ENCODE assay signal across 12 cellular contexts in the genomic region with DNA sequence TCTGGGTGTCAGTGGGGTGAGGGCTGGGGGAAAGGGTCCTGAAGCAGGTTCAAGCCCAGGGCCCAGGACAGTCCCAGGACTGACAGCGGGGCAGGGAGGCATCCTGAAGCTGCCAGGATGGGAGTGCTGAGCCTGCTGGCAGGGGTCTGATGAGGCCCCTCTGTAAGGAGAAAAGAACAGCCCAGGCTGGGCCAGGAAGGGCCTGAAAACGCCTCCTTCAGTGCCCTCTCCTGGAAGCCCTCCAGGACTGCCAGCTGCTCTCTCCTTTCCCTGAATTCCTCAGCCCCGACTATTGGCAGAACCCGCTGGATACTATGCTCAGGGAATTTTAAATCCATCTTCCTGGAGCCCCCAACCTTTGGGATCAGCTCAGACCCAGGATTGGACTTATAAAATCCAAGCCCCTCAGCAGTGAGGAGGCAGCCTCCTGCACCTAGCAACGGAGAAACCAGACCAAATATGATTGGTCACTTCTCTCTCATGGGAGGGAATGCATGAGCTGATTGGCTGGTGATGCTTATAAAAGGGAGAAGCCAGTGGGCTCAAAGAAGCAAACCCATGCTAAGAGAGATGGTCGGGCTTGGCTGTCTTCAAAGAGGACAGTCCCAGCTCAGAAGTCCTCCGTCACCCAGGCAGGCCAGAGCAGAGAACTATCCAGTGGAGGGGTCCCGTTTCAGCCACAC.
A peak's percentile ranks its signal among the peaks of the same experiment; 100 is the strongest.
DNase-seq lines count a peak whose midpoint lies in the region; ATAC-seq, FAIRE-seq and TF ChIP-seq lines count a peak whose summit lies in the region.
"Had no signal": no experiment of that assay in that cellular context is flagged by ENCODE, and none has a peak within 500 bp of the region (broad histone marks: within the 10 kb centered on the region; RNA-seq: fewer than 3 reads in every experiment).

No MANE protein-coding gene starts in this region.

- no peak overlapping the region for H3K9ac ChIP-seq in kidney (ENCODE audit: low read length in 2 of 2)

- FAIRE-seq in kidney (lab: Jason Lieb, UNC): no peak

- no peak overlapping the region for H3K27ac ChIP-seq in kidney (ENCODE audit: low read depth in 2 of 2, low read length in 2 of 2)

- no peak for ATAC-seq in stimulated activated naive CD8-positive, alpha-beta T cell treated with anti-CD3 and anti-CD28 coated beads, Interleukin-15, Interleukin-2, amounts not matched to agents 100 U/mL and 50 U/mL, for 24 hours

- DNase-seq in NCI-H1694 (lab: John Stamatoyannopoulos, UW) (peak; percentile 9), NCI-H1694 treated with DMSO at 0.1 percent for 48 hours (lab: John Stamatoyannopoulos, UW) (no peak), GM19240 (ENCODE audit: insufficient read length, low spot score) (peak; percentile 48), SW480 (ENCODE audit: low spot score) (peak; percentile 44), kidney (peak; percentile 40), mucosa of gallbladder (ENCODE audit: low spot score) (no peak)
- DNase-seq in effector CD8-positive, alpha-beta T cell (lab: John Stamatoyannopoulos, UW): no peak
- no peak for DNase-seq in stimulated activated naive CD8-positive, alpha-beta T cell treated with anti-CD3 and anti-CD28 coated beads, Interleukin-15, Interleukin-2, amounts not matched to agents 100 U/mL and 50 U/mL, for 24 hours
- DNase-seq: hippocampal formation; KG1; stimulated activated CD4-positive, alpha-beta T cell treated with anti-CD3 and anti-CD28 coated beads, Interleukin-12 subunit alpha, Interleukin-12 subunit beta, amount 100 ng/mL, for 4 hours; stimulated activated naive B cell treated with anti-CD40 and anti-IgM and Interleukin-4, amounts not matched to agents 10 μg/mL and 1 μg/mL and 100 μg/mL, for 72 hours had no signal

- H3K4me3 ChIP-seq in kidney (ENCODE audit: low read length in 2 of 2): no peak overlapping the region

- H3K9me3 ChIP-seq in kidney (ENCODE audit: control insufficient read depth in 1 of 2, low read length in 2 of 2): no peaks in the 10 kb centered on the region

- TF ChIP-seq CTCF in kidney (IDR thresholded peaks at IDR 0.05; ENCODE audit: borderline replicate concordance, extremely low read depth, insufficient read depth): no peak

- no peaks in the 10 kb centered on the region for H3K36me3 ChIP-seq in kidney (ENCODE audit: control insufficient read depth in 1 of 2, insufficient read depth in 2 of 2, low read length in 2 of 2)

- intact Hi-C loops in kidney (cut with DNase I): no loop called here

- no peaks in the 10 kb centered on the region for H3K4me1 ChIP-seq in kidney (ENCODE audit: control insufficient read depth in 1 of 2, insufficient read depth in 1 of 2, low read depth in 1 of 2, low read length in 2 of 2)

Comparison
In these comparisons a context has a peak if more than half of its experiments do, and no peak if none do; other contexts are left out.
1. DNase-seq: peak in NCI-H1694 (single experiment), GM19240 (single experiment), SW480 (single experiment) and kidney (single experiment); none in NCI-H1694 treated with DMSO at 0.1 percent for 48 hours (single experiment), effector CD8-positive, alpha-beta T cell (single experiment), mucosa of gallbladder (single experiment) and stimulated activated naive CD8-positive, alpha-beta T cell treated with anti-CD3 and anti-CD28 coated beads, Interleukin-15, Interleukin-2, amounts not matched to agents 100 U/mL and 50 U/mL, for 24 hours (single experiment).